Comparison of ENCODE assay signal across 8 cellular contexts in the genomic region with DNA sequence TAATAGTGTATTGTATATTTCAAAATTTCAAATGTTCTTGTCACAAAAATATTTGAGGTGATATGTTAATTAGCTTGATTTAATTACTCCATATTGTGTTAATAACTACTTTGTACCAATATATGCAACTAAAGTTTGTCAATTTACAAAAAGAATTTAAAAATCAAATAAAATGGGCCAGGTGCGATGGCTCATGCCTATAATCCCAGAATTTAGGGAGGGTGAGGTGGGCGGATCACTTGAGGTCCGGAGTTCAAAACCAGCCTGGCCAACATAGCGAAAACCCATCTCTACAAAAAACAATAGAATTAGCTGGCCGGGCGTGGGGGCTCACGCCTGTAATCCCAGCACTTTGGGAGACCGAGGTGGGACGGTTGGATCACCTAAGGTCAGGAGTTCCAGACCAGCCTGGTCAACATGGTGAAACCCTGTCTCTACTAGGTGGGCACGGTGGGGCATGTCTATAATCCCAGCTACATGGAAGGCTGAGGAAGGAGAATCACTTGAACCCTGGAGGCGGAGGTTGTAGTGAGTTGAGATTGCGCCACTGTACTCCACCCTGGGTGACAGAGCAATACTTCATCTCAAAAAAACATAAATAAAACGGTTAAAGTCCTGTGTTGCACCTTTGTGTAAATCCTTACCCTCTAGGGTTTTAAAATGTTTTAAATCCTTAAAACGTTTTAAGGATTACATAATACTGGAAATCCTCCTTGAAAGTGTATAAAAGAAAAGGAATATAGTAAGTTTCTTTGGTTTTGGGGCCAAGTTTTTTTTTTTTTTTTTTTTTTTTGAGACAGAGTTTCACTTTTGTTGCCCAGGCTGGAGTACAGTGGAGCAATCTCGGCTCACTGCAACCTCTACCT. TPM values are rescaled to one million over a fixed set of nuclear protein-coding genes. Genes with fewer than 3 reads are reported as not detected.
DNase-seq lines count a peak whose midpoint lies in the region; ATAC-seq, FAIRE-seq and TF ChIP-seq lines count a peak whose summit lies in the region.

No MANE protein-coding gene starts in this region.

- POLR2A ChIA-PET in A549 (lab: Yijun Ruan, JAX) = no interaction called here

- TF ChIP-seq POLR2A in A549 (IDR thresholded peaks at IDR 0.05; ENCODE audit: low read length) = peak; percentile 46

- TF ChIP-seq RAD21 in A549 (conservative IDR thresholded peaks at IDR 0.05 in 1 of 2, IDR thresholded peaks at IDR 0.05 in 1 of 2) = no peak

- no peak for TF ChIP-seq CTCF in A549 (IDR thresholded peaks at IDR 0.05)
- TF ChIP-seq CTCF in astrocyte of the cerebellum (IDR thresholded peaks at IDR 0.05; ENCODE audit: low read depth, low read length, missing control alignments) = no peak
- TF ChIP-seq CTCF in mesothelial cell of epicardium (IDR thresholded peaks at IDR 0.05; ENCODE audit: unreplicated experiment) = no peak

- no peaks in the 10 kb centered on the region for H3K27me3 Mint-ChIP-seq in mesothelial cell of epicardium (ENCODE audit: low read depth)

- CTCF ChIA-PET in A549 (lab: Yijun Ruan, JAX) = interaction anchor here (0.7 to 2.9 kb wide), 6 partner anchors 35 to 168 kb away, joined by 3 to 36 read pairs (median 10); a partner anchor contains a TSS

- H3K9me3 ChIP-seq in A549 = no peaks in the 10 kb centered on the region

- TF ChIP-seq EP300 in A549 (IDR thresholded peaks at IDR 0.05) = no peak

- peaks cover 11% of the 10 kb centered on the region for H3K4me1 ChIP-seq in A549

- ATAC-seq in A549 = no peak
- no peak for ATAC-seq in GM19351 (IDR thresholded peaks at IDR 0.05; ENCODE audit: unreplicated experiment)

- DNase-seq in A549 (ENCODE audit: low read depth in 1 of 2, low spot score in 1 of 2) (no peak), HT-29 (ENCODE audit: low spot score) (peak; percentile 16), astrocyte of the cerebellum (ENCODE audit: low read depth) (no peak), mesothelial cell of epicardium (ENCODE audit: low spot score in 2 of 2, unreplicated experiment in 2 of 2) (no peak), NCI-H128 (lab: John Stamatoyannopoulos, UW; ENCODE audit: unreplicated experiment) (no peak), ecto neural progenitor cell (ENCODE audit: low spot score) (no peak)
- no peak for DNase-seq in stimulated activated CD4-positive, alpha-beta T cell treated with anti-CD3 and anti-CD28 coated beads, Interleukin-1b, Interleukin-23, amount 100 ng/mL, for 48 hours

- H3K27ac Mint-ChIP-seq in mesothelial cell of epicardium = peak overlapping the region; percentile 96

- no peaks in the 10 kb centered on the region for H3K36me3 Mint-ChIP-seq in mesothelial cell of epicardium

- H3K9me3 Mint-ChIP-seq in mesothelial cell of epicardium = no peaks in the 10 kb centered on the region

- peak overlapping the region; percentile 38 to 81; a peak in 4 of 6 replicates for H3K27ac ChIP-seq in A549

- FAIRE-seq in A549 (lab: Jason Lieb, UNC) = no peak

- H3K4me3 ChIP-seq in A549 (peak overlapping the region; percentile 53; the same call in 1 of the 3 replicates), astrocyte of the cerebellum (ENCODE audit: low read depth, low read length) (peak overlapping the region; percentile 56)

- H3K4me1 Mint-ChIP-seq in mesothelial cell of epicardium = peaks cover 32% of the 10 kb centered on the region

- in situ Hi-C loops in astrocyte of the cerebellum (cut with HindIII; ENCODE audit: low sequenced_read_pairs) = no loop called here

- WGBS in A549 (ENCODE audit: missing lambda C conversion rate) = 75% methylated on average over 15 of the region's 15 CpGs

- H3K4me3 Mint-ChIP-seq in mesothelial cell of epicardium = peak overlapping the region; percentile 83

- H3K4me2 ChIP-seq in A549 = peak overlapping the region; percentile 88

TF ChIP-seq in A549, 52 proteins besides CTCF, POLR2A, EP300 and RAD21:
- TF ChIP-seq MYC (IDR thresholded peaks at IDR 0.05; ENCODE audit: borderline replicate concordance, low read length) = no peak

RNA-seq across cellular contexts. Expression of a gene that starts 4.0 kb away (rescaled TPM):
- 52.7 and 70.6 TPM in 2 replicates for polyA plus RNA-seq in A549 (2011; rRNA removed)
- polyA plus RNA-seq in A549 (2012; cell fraction: cytosol; rRNA removed) = 142 and 160 TPM in 2 replicates
- polyA plus RNA-seq in A549 (2012; cell fraction: nucleus; rRNA removed) = 253 and 414 TPM in 2 replicates
- 56.7 to 125 TPM (median 98.6 TPM) in 3 replicates for polyA plus RNA-seq in A549 (2017; fragmentation: RNase III; extraction: RNeasy Plus Mini Kit Qiagen cat#74134 plus additional on column Dnase treatment)
- polyA minus RNA-seq in A549 (2011; rRNA and poly(A)+ RNA removed) = 59.4 and 75.7 TPM in 2 replicates
- total RNA-seq in HT-29 (2014; rRNA removed; shearing (Covaris generic)) = 655 TPM in 2 replicates
- 105 to 109 TPM (median 108 TPM) in 3 replicates for total RNA-seq in mesothelial cell of epicardium

RNA-seq across cellular contexts. Expression of a gene that starts 16.2 kb away (rescaled TPM):
- 88.2 and 122 TPM in 2 replicates for polyA plus RNA-seq in A549 (2011; rRNA removed)
- 373 and 433 TPM in 2 replicates for polyA plus RNA-seq in A549 (2012; cell fraction: cytosol; rRNA removed)
- polyA plus RNA-seq in A549 (2012; cell fraction: nucleus; rRNA removed) = 595 and 923 TPM in 2 replicates
- 129 to 204 TPM (median 194 TPM) in 3 replicates for polyA plus RNA-seq in A549 (2017; fragmentation: RNase III; extraction: RNeasy Plus Mini Kit Qiagen cat#74134 plus additional on column Dnase treatment)
- polyA minus RNA-seq in A549 (2011; rRNA and poly(A)+ RNA removed) = 70.9 and 89.7 TPM in 2 replicates
- 379 and 403 TPM in 2 replicates for total RNA-seq in HT-29 (2014; rRNA removed; shearing (Covaris generic))
- total RNA-seq in mesothelial cell of epicardium = 61.3 to 70.1 TPM (median 61.7 TPM) in 3 replicates

RNA-seq across cellular contexts. Expression of a gene that starts 16.5 kb away (rescaled TPM):
- polyA plus RNA-seq in A549 (2011; rRNA removed) (1.2 and 1.6 TPM in 2 replicates), A549 (2017; fragmentation: RNase III; extraction: RNeasy Plus Mini Kit Qiagen cat#74134 plus additional on column Dnase treatment) (1.2 to 1.7 TPM (median 1.4 TPM) in 3 replicates)
- 0.67 and 0.70 TPM in 2 replicates for polyA plus RNA-seq in A549 (2012; cell fraction: cytosol; rRNA removed)
- 0.50 and 0.70 TPM in 2 replicates for polyA plus RNA-seq in A549 (2012; cell fraction: nucleus; rRNA removed)
- 1.4 and 1.6 TPM in 2 replicates for polyA minus RNA-seq in A549 (2011; rRNA and poly(A)+ RNA removed)
- 0.64 and 1.3 TPM in 2 replicates for total RNA-seq in HT-29 (2014; rRNA removed; shearing (Covaris generic))
- total RNA-seq in mesothelial cell of epicardium = 1.7 to 2.2 TPM (median 2.1 TPM) in 3 replicates

RNA-seq across cellular contexts. Expression of a gene that starts 24.8 kb away (rescaled TPM):
- polyA plus RNA-seq in A549 (2011; rRNA removed) (54.7 and 73.8 TPM in 2 replicates), A549 (2017; fragmentation: RNase III; extraction: RNeasy Plus Mini Kit Qiagen cat#74134 plus additional on column Dnase treatment) (58.9 to 65.3 TPM (median 59.6 TPM) in 3 replicates)
- 93.2 and 93.8 TPM in 2 replicates for polyA plus RNA-seq in A549 (2012; cell fraction: cytosol; rRNA removed)
- polyA plus RNA-seq in A549 (2012; cell fraction: nucleus; rRNA removed) = 45.7 and 47.3 TPM in 2 replicates
- polyA minus RNA-seq in A549 (2011; rRNA and poly(A)+ RNA removed) = 49.2 and 60.8 TPM in 2 replicates
- total RNA-seq in HT-29 (2014; rRNA removed; shearing (Covaris generic)) = 77.4 and 93.6 TPM in 2 replicates
- total RNA-seq in mesothelial cell of epicardium = 55.8 to 58.2 TPM (median 57.0 TPM) in 3 replicates

RNA-seq across cellular contexts. Expression of a gene that starts 31.0 kb away (rescaled TPM):
- 15.8 and 20.6 TPM in 2 replicates for polyA plus RNA-seq in A549 (2011; rRNA removed)
- 14.4 and 16.9 TPM in 2 replicates for polyA plus RNA-seq in A549 (2012; cell fraction: cytosol; rRNA removed)
- polyA plus RNA-seq in A549 (2012; cell fraction: nucleus; rRNA removed) = 18.6 and 20.0 TPM in 2 replicates
- polyA plus RNA-seq in A549 (2017; fragmentation: RNase III; extraction: RNeasy Plus Mini Kit Qiagen cat#74134 plus additional on column Dnase treatment) = 12.8 to 19.2 TPM (median 16.0 TPM) in 3 replicates
- 13.0 and 16.0 TPM in 2 replicates for polyA minus RNA-seq in A549 (2011; rRNA and poly(A)+ RNA removed)
- total RNA-seq in HT-29 (2014; rRNA removed; shearing (Covaris generic)) = 82.3 and 87.1 TPM in 2 replicates
- total RNA-seq in mesothelial cell of epicardium = 23.2 to 24.7 TPM (median 24.4 TPM) in 3 replicates
